ENCODE assay signal across 8 cellular contexts in the genomic region with DNA sequence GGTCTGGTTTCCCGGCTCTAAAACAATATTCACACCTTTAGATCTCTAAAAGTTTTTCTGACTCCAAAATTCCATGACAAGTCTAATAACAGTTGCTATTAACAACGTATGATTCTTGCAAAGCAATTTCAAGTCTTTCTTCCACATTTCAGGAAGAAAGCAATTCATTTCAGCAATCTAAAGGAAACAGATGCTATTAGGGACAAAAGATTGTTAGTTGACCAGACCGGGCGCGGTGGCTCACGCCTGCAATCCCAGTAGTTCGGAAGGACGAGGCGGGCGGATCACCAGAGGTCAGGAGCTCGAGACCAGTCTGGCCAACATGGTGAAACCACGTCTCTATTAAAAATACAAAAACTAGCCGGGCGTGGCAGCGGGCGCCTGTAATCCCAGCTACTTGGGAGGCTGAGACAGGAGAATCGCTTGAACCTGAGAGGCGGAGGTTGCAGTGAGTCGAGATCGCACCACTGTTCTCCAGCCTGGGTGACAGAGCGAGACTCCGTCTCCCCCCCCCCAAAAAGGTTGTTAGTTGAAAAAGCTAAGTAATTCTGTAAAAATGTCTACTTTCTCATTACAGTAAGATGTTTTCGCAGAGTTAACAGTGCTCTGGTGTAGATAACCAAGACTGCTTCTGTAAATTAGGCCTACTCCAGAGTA. TPM values are rescaled to one million over a fixed set of nuclear protein-coding genes. Genes with fewer than 3 reads are reported as not detected.
DNase-seq lines count a peak whose midpoint lies in the region; ATAC-seq and TF ChIP-seq lines count a peak whose summit lies in the region.

No MANE protein-coding gene starts in this region.

- DNase-seq in HCT116 (ENCODE audit: low read depth, low spot score) (no peak), right cardiac atrium (peak; percentile 65 to 75 (median 69)), NCI-H526 treated with DMSO at 0.1 percent for 48 hours (lab: John Stamatoyannopoulos, UW) (no peak), DMS114 treated with DMSO at 0.1 percent for 48 hours (lab: John Stamatoyannopoulos, UW; ENCODE audit: unreplicated experiment) (no peak), NCI-H2029 (lab: John Stamatoyannopoulos, UW) (no peak)
- DNase-seq in activated T-helper 1 cell treated with anti-CD3 and anti-CD28 coated beads, Interleukin-12 subunit alpha, Interleukin-12 subunit beta, Interleukin-2, Interleukin-4 antibody, amounts not matched to agents 30 ng/mL and 10 ng/mL and 1 ng/mL, durations not matched to agents 14 hours and 24 hours and 36 hours (ENCODE audit: low spot score): no peak
- no peak for DNase-seq in activated effector memory CD4-positive, alpha-beta T cell treated with Interleukin-2 at 50 U/mL for 16 hours

- CTCF ChIA-PET in HCT116 (lab: Charles Lee): interaction anchor here (0.6 kb wide), 1 partner anchor 134 kb away, joined by 3 read pairs; no protein-coding TSS in a partner anchor

- no peaks in the 10 kb centered on the region for H3K9me3 Mint-ChIP-seq in activated T-helper 1 cell treated with anti-CD3 and anti-CD28 coated beads, Interleukin-12 subunit alpha, Interleukin-12 subunit beta, Interleukin-2, Interleukin-4 antibody, amounts not matched to agents 30 ng/mL and 10 ng/mL and 1 ng/mL, durations not matched to agents 14 hours and 24 hours and 36 hours

- POLR2A ChIA-PET in HCT116 (lab: Charles Lee): no interaction called here

- BruUV-seq in HCT116 (replicated peaks; lab: Mats Ljungman, UMichigan): no TSS peak

- H3K27ac ChIP-seq in HCT116 (ENCODE audit: low read depth, low read length): no peak overlapping the region
- peak overlapping the region; percentile 97 for H3K27ac ChIP-seq in right cardiac atrium (ENCODE audit: low read length)

- H3K4me3 ChIP-seq in HCT116 (replicated peaks in 1 of 2; ENCODE audit: low read depth in 1 of 2, low read length in 2 of 2) (peak overlapping the region; percentile 67 to 71), right cardiac atrium (ENCODE audit: low read length) (peak overlapping the region; percentile 86), skeletal muscle satellite cell (ENCODE audit: low read length) (peak overlapping the region; percentile 73)

- H3K9me3 ChIP-seq in HCT116 (ENCODE audit: control insufficient read depth in 1 of 2, insufficient read depth in 1 of 2, low read depth in 1 of 2, low read length in 2 of 2): no peaks in the 10 kb centered on the region
- H3K9me3 ChIP-seq in right cardiac atrium (ENCODE audit: control insufficient read depth, low read length): no peaks in the 10 kb centered on the region
- no peaks in the 10 kb centered on the region for H3K9me3 ChIP-seq in skeletal muscle satellite cell (replicated peaks; ENCODE audit: low read length)

- H3K4me2 ChIP-seq in HCT116 (ENCODE audit: low read length) (peak overlapping the region; percentile 79), skeletal muscle satellite cell (ENCODE audit: low read length) (peak overlapping the region; percentile 87)

- peak overlapping the region; percentile 92 for H3K4me3 Mint-ChIP-seq in activated T-helper 1 cell treated with anti-CD3 and anti-CD28 coated beads, Interleukin-12 subunit alpha, Interleukin-12 subunit beta, Interleukin-2, Interleukin-4 antibody, amounts not matched to agents 30 ng/mL and 10 ng/mL and 1 ng/mL, durations not matched to agents 14 hours and 24 hours and 36 hours

- peaks cover 8% of the 10 kb centered on the region; the same call in 1 of the 2 replicates for H4K20me1 ChIP-seq in HCT116 (ENCODE audit: insufficient read depth)

- H3K4me1 ChIP-seq in HCT116 (ENCODE audit: control insufficient read depth in 1 of 2, insufficient read depth in 2 of 2, low read length in 2 of 2) (peaks cover 11 to 29% of the 10 kb centered on the region in 2 experiments), right cardiac atrium (ENCODE audit: control insufficient read depth, insufficient read depth, low read length) (no peaks in the 10 kb centered on the region), skeletal muscle satellite cell (ENCODE audit: control insufficient read depth, insufficient read depth, low read length) (peaks cover 15% of the 10 kb centered on the region)

- RAD21 ChIA-PET in HCT116 (lab: Charles Lee; ENCODE audit: low non-redundant PET in 1 of 2, low total read pairs in 2 of 2, uncharacterized antibody in 2 of 2, unreplicated experiment in 2 of 2): no interaction called here

- no peak overlapping the region for H2AFZ ChIP-seq in HCT116 (ENCODE audit: low read depth, low read length, poor library complexity, severe bottlenecking)

- TF ChIP-seq CTCF in HCT116 (IDR thresholded peaks at IDR 0.05 in 2 of 3, conservative IDR thresholded peaks at IDR 0.05 in 1 of 3; ENCODE audit: borderline replicate concordance in 1 of 3, insufficient read depth in 1 of 3, low read depth in 2 of 3, low read length in 2 of 3): no peak

- no peaks in the 10 kb centered on the region for H3K36me3 Mint-ChIP-seq in activated T-helper 1 cell treated with anti-CD3 and anti-CD28 coated beads, Interleukin-12 subunit alpha, Interleukin-12 subunit beta, Interleukin-2, Interleukin-4 antibody, amounts not matched to agents 30 ng/mL and 10 ng/mL and 1 ng/mL, durations not matched to agents 14 hours and 24 hours and 36 hours (ENCODE audit: low read depth)

- TF ChIP-seq POLR2A in HCT116 (IDR thresholded peaks at IDR 0.05; ENCODE audit: borderline replicate concordance, extremely low read depth, insufficient read depth, insufficient read length): no peak

- H3K4me1 Mint-ChIP-seq in activated T-helper 1 cell treated with anti-CD3 and anti-CD28 coated beads, Interleukin-12 subunit alpha, Interleukin-12 subunit beta, Interleukin-2, Interleukin-4 antibody, amounts not matched to agents 30 ng/mL and 10 ng/mL and 1 ng/mL, durations not matched to agents 14 hours and 24 hours and 36 hours (ENCODE audit: low read depth): peaks cover 57% of the 10 kb centered on the region

- H3K27ac Mint-ChIP-seq in activated T-helper 1 cell treated with anti-CD3 and anti-CD28 coated beads, Interleukin-12 subunit alpha, Interleukin-12 subunit beta, Interleukin-2, Interleukin-4 antibody, amounts not matched to agents 30 ng/mL and 10 ng/mL and 1 ng/mL, durations not matched to agents 14 hours and 24 hours and 36 hours: peak overlapping the region; percentile 89

- H3K9ac ChIP-seq in HCT116 (ENCODE audit: low read length) (peak overlapping the region; percentile 82), skeletal muscle satellite cell (ENCODE audit: low read depth, low read length) (peak overlapping the region; percentile 77)

- peaks cover 58% of the 10 kb centered on the region for H3K79me2 ChIP-seq in HCT116 (ENCODE audit: insufficient read depth, low read length)

- WGBS in right cardiac atrium: 41% methylated on average over 23 of the region's 23 CpGs

- ATAC-seq in HCT116: no peak
- ATAC-seq in right cardiac atrium: peak in 1 of 2 donors; percentile 44

- H3K9me2 ChIP-seq in HCT116 (ENCODE audit: insufficient read depth): no peaks in the 10 kb centered on the region

- no peaks in the 10 kb centered on the region for H3K27me3 Mint-ChIP-seq in activated T-helper 1 cell treated with anti-CD3 and anti-CD28 coated beads, Interleukin-12 subunit alpha, Interleukin-12 subunit beta, Interleukin-2, Interleukin-4 antibody, amounts not matched to agents 30 ng/mL and 10 ng/mL and 1 ng/mL, durations not matched to agents 14 hours and 24 hours and 36 hours (ENCODE audit: insufficient read depth)

- H3K36me3 ChIP-seq in HCT116 (ENCODE audit: control insufficient read depth in 1 of 2, insufficient read depth in 2 of 2, low read length in 2 of 2): no peaks in the 10 kb centered on the region
- no peaks in the 10 kb centered on the region for H3K36me3 ChIP-seq in skeletal muscle satellite cell (ENCODE audit: insufficient read depth, low read length)

- intact Hi-C loops in HCT116 (cut with micrococcal nuclease): no loop called here
- intact Hi-C loops in activated T-helper 1 cell treated with anti-CD3 and anti-CD28 coated beads, Interleukin-12 subunit alpha, Interleukin-12 subunit beta, Interleukin-2, Interleukin-4 antibody, amounts not matched to agents 30 ng/mL and 10 ng/mL and 1 ng/mL, durations not matched to agents 14 hours and 24 hours and 36 hours (cut with micrococcal nuclease): loop anchor here (2.0 to 5.0 kb wide), 3 partner anchors 219 to 846 kb away; partner anchors contain the start of genes DDX24 and IFI27L1
- intact Hi-C loops in right cardiac atrium (cut with DNase I): no loop called here

- H3K27me3 ChIP-seq in HCT116 (ENCODE audit: insufficient read depth, low read length) (no peaks in the 10 kb centered on the region), right cardiac atrium (ENCODE audit: control insufficient read depth, insufficient read depth) (no peaks in the 10 kb centered on the region), skeletal muscle satellite cell (ENCODE audit: control insufficient read depth, insufficient read depth, low read length) (no peaks in the 10 kb centered on the region)

- TF ChIP-seq RAD21 in HCT116 (IDR thresholded peaks at IDR 0.05; ENCODE audit: low read depth): no peak

TF ChIP-seq in HCT116, 20 proteins besides CTCF, POLR2A, EP300 and RAD21 (continues in another document):
- TF ChIP-seq ELF1 (IDR thresholded peaks at IDR 0.05; ENCODE audit: borderline replicate concordance, low read depth) (no peak), SIN3A (IDR thresholded peaks at IDR 0.05; ENCODE audit: low read depth) (no peak), ZNF274 (IDR thresholded peaks at IDR 0.05; ENCODE audit: low read depth, low read length) (no peak)

RNA-seq across cellular contexts. Expression of gene BTBD7, which starts 1.3 kb away (rescaled TPM):
- total RNA-seq in HCT116 (2021; ENCODE audit: unreplicated experiment) (30.8 TPM), right cardiac atrium (10 to 100 TPM; 27.9 to 32.2 (median 30.0) TPM)
- polyA plus RNA-seq in HCT116 (2012): 9.9 and 10.1 TPM in 2 replicates
- 20.6 and 22.8 TPM in 2 replicates for total RNA-seq in activated T-helper 1 cell treated with anti-CD3 and anti-CD28 coated beads, Interleukin-12 subunit alpha, Interleukin-12 subunit beta, Interleukin-2, Interleukin-4 antibody, amounts not matched to agents 30 ng/mL and 10 ng/mL and 1 ng/mL, durations not matched to agents 14 hours and 24 hours and 36 hours
- polyA plus RNA-seq in right cardiac atrium: 8.5 TPM
- total RNA-seq in skeletal muscle satellite cell (2012; rRNA removed): 19.5 and 20.3 TPM in 2 replicates

RNA-seq across cellular contexts. Expression of gene COX8C, which starts 15.5 kb away (rescaled TPM):
- total RNA-seq in HCT116 (2021; ENCODE audit: unreplicated experiment) (not detected), right cardiac atrium (1 to 10 TPM in 1 of 4 donors, not detected in 3; 1.1 TPM)
- polyA plus RNA-seq in HCT116 (2012): 0.14 TPM in 1 of 2 replicates, not detected in the other
- not detected in 2 replicates for total RNA-seq in activated T-helper 1 cell treated with anti-CD3 and anti-CD28 coated beads, Interleukin-12 subunit alpha, Interleukin-12 subunit beta, Interleukin-2, Interleukin-4 antibody, amounts not matched to agents 30 ng/mL and 10 ng/mL and 1 ng/mL, durations not matched to agents 14 hours and 24 hours and 36 hours
- polyA plus RNA-seq in right cardiac atrium: 0.32 TPM
- total RNA-seq in skeletal muscle satellite cell (2012; rRNA removed): not detected in 2 replicates

Comparison
In these comparisons a context has a peak if more than half of its experiments do, and no peak if none do; other contexts are left out.
1. DNase-seq: peak in right cardiac atrium (3 of 3); none in HCT116 (single experiment), activated T-helper 1 cell treated with anti-CD3 and anti-CD28 coated beads, Interleukin-12 subunit alpha, Interleukin-12 subunit beta, Interleukin-2, Interleukin-4 antibody, amounts not matched to agents 30 ng/mL and 10 ng/mL and 1 ng/mL, durations not matched to agents 14 hours and 24 hours and 36 hours (single experiment), NCI-H526 treated with DMSO at 0.1 percent for 48 hours (single experiment), DMS114 treated with DMSO at 0.1 percent for 48 hours (single experiment), activated effector memory CD4-positive, alpha-beta T cell treated with Interleukin-2 at 50 U/mL for 16 hours (single experiment) and NCI-H2029 (single experiment).
2. Peak in every context shown above with its lines, with median percentiles within 50 percentile points of each other: H3K4me3 ChIP-seq.